ENCODE assay signal across 8 cellular contexts in the genomic region with DNA sequence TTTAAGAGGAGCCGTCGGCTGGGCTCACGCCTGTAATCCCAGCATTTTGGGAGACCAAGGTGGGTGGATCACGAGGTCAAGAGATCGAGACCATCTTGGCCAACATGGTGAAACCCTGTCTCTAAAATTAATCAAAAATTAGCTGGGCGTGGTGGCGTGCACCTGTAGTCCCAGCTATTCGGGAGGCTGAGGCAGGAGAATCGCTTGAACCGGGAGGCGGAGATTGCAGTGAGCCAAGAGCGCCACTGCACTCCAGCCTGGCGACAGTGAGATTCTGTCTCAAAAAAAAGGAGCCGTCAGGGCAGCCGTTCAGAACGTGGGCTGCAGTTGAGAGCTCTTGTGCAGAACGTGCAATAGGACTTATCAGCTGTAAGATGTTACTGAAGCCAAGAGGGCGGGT. TPM values are rescaled to one million over a fixed set of nuclear protein-coding genes. Genes with fewer than 3 reads are reported as not detected.
DNase-seq lines count a peak whose midpoint lies in the region; ATAC-seq and TF ChIP-seq lines count a peak whose summit lies in the region.
"Not testable (repeated sequence)": the region's sequence is repeated elsewhere in the genome, so short reads cannot be mapped to it uniquely, and the experiment has no call there.
"Had no signal": no experiment of that assay in that cellular context is flagged by ENCODE, and none has a peak within 500 bp of the region (broad histone marks: within the 10 kb centered on the region; RNA-seq: fewer than 3 reads in every experiment).

No MANE protein-coding gene starts in this region.

- H3K4me3 ChIP-seq in CD4-positive, alpha-beta memory T cell (ENCODE audit: low read length in 2 of 2), result not testable (repeated sequence)
- H3K4me3 ChIP-seq in NB4 (ENCODE audit: low read depth, low read length), result peak overlapping the region; percentile 82

- H3K4me1 ChIP-seq in CD4-positive, alpha-beta memory T cell (ENCODE audit: insufficient read depth, low read length), result peaks cover 39% of the 10 kb centered on the region

- peaks cover 21% of the 10 kb centered on the region for H3K36me3 ChIP-seq in CD4-positive, alpha-beta memory T cell (ENCODE audit: insufficient read depth, low read length)

- not testable (repeated sequence) for H3K27ac ChIP-seq in CD4-positive, alpha-beta memory T cell (ENCODE audit: low read depth, low read length)

- ATAC-seq in stimulated activated effector memory CD8-positive, alpha-beta T cell treated with anti-CD3 and anti-CD28 coated beads, Interleukin-12 subunit alpha, Interleukin-12 subunit beta, amount 100 ng/mL, for 72 hours, result not testable (repeated sequence)

- TF ChIP-seq POLR2A in NB4 (IDR thresholded peaks at IDR 0.05; ENCODE audit: extremely low read depth, insufficient read length), result not testable (repeated sequence)

- peaks cover 25 to 62% (median 37%) of the 10 kb centered on the region in 4 donors for H3K4me1 Mint-ChIP-seq in CD4-positive, alpha-beta memory T cell
- peaks cover 46% of the 10 kb centered on the region for H3K4me1 Mint-ChIP-seq in activated CD4-positive, alpha-beta memory T cell treated with anti-CD3 and anti-CD28 coated beads, Interleukin-2, amount 10 ng/mL, durations not matched to agents 7 days and 5 days
- H3K4me1 Mint-ChIP-seq in activated naive CD4-positive, alpha-beta T cell treated with anti-CD3 and anti-CD28 coated beads, Interleukin-2, amount 50 U/mL, for 24 hours, result peaks cover 36% of the 10 kb centered on the region
- peaks cover 36% of the 10 kb centered on the region for H3K4me1 Mint-ChIP-seq in stimulated activated effector memory CD8-positive, alpha-beta T cell treated with anti-CD3 and anti-CD28 coated beads, Interleukin-12 subunit alpha, Interleukin-12 subunit beta, amount 100 ng/mL, for 72 hours

- peaks cover 10 to 49% of the 10 kb centered on the region in 2 donors for H3K36me3 Mint-ChIP-seq in CD4-positive, alpha-beta memory T cell
- H3K36me3 Mint-ChIP-seq in activated CD4-positive, alpha-beta memory T cell treated with anti-CD3 and anti-CD28 coated beads, Interleukin-2, amount 10 ng/mL, durations not matched to agents 7 days and 5 days (ENCODE audit: low read depth), result peaks cover 66% of the 10 kb centered on the region
- H3K36me3 Mint-ChIP-seq in activated naive CD4-positive, alpha-beta T cell treated with anti-CD3 and anti-CD28 coated beads, Interleukin-2, amount 50 U/mL, for 24 hours, result not testable (repeated sequence)
- H3K36me3 Mint-ChIP-seq in stimulated activated effector memory CD8-positive, alpha-beta T cell treated with anti-CD3 and anti-CD28 coated beads, Interleukin-12 subunit alpha, Interleukin-12 subunit beta, amount 100 ng/mL, for 72 hours, result peaks cover 68% of the 10 kb centered on the region

- not testable (repeated sequence) for H3K27me3 ChIP-seq in CD4-positive, alpha-beta memory T cell (ENCODE audit: insufficient read depth, low read length)

- POLR2A ChIA-PET in CD4-positive, alpha-beta memory T cell (lab: Charles Lee; ENCODE audit: partially characterized antibody), result interaction anchor here (0.5 to 12.0 kb wide), 5 partner anchors 17 to 246 kb away, joined by 3 to 522 read pairs (median 3); partner anchors contain the start of genes C16orf54, MAZ, MVP and PAGR1
- POLR2A ChIA-PET in activated CD4-positive, alpha-beta memory T cell treated with anti-CD3 and anti-CD28 coated beads, Interleukin-2, amount 10 ng/mL, durations not matched to agents 7 days and 5 days (lab: Charles Lee), result interaction anchor here (1.6 to 13.0 kb wide), 3 partner anchors 11 to 26 kb away, joined by 4 to 260 read pairs (median 29); partner anchors contain the start of genes MAZ, MVP and PAGR1

- H3K9me3 ChIP-seq in CD4-positive, alpha-beta memory T cell (ENCODE audit: control insufficient read depth in 1 of 2, low read length in 2 of 2), result not testable (repeated sequence)

- TF ChIP-seq CTCF in NB4 (IDR thresholded peaks at IDR 0.05; ENCODE audit: low read depth, low read length), result not testable (repeated sequence)

- CTCF ChIA-PET in CD4-positive, alpha-beta memory T cell (lab: Charles Lee; ENCODE audit: partially characterized antibody), result interaction anchor here (0.8 to 7.5 kb wide), 4 partner anchors 10 to 93 kb away, joined by 3 to 53 read pairs (median 10); no protein-coding TSS in a partner anchor
- CTCF ChIA-PET in activated CD4-positive, alpha-beta memory T cell treated with anti-CD3 and anti-CD28 coated beads, Interleukin-2, amount 10 ng/mL, durations not matched to agents 7 days and 5 days (lab: Charles Lee), result interaction anchor here (0.6 to 0.9 kb wide), 2 partner anchors 8 to 263 kb away, joined by 3 to 4 read pairs; no protein-coding TSS in a partner anchor

- H3K4me3 Mint-ChIP-seq in CD4-positive, alpha-beta memory T cell, result peak overlapping the region in 3 of 8 donors; percentile 5 to 100 (median 99)
- H3K4me3 Mint-ChIP-seq in activated CD4-positive, alpha-beta memory T cell treated with anti-CD3 and anti-CD28 coated beads, Interleukin-2, amount 10 ng/mL, durations not matched to agents 7 days and 5 days, result peak overlapping the region; percentile 100
- peak overlapping the region; percentile 53 for H3K4me3 Mint-ChIP-seq in activated naive CD4-positive, alpha-beta T cell treated with anti-CD3 and anti-CD28 coated beads, Interleukin-2, amount 50 U/mL, for 24 hours
- peak overlapping the region; percentile 92 for H3K4me3 Mint-ChIP-seq in stimulated activated effector memory CD8-positive, alpha-beta T cell treated with anti-CD3 and anti-CD28 coated beads, Interleukin-12 subunit alpha, Interleukin-12 subunit beta, amount 100 ng/mL, for 72 hours

- H3K27me3 Mint-ChIP-seq in CD4-positive, alpha-beta memory T cell; activated CD4-positive, alpha-beta memory T cell treated with anti-CD3 and anti-CD28 coated beads, Interleukin-2, amount 10 ng/mL, durations not matched to agents 7 days and 5 days; activated naive CD4-positive, alpha-beta T cell treated with anti-CD3 and anti-CD28 coated beads, Interleukin-2, amount 50 U/mL, for 24 hours: not testable (repeated sequence)

- intact Hi-C loops in CD4-positive, alpha-beta memory T cell (cut with micrococcal nuclease); cardiac septum (cut with DNase I): not testable (repeated sequence)

- DNase-seq in CD4-positive, alpha-beta memory T cell; NB4 (ENCODE audit: low read depth); activated CD4-positive, alpha-beta memory T cell treated with anti-CD3 and anti-CD28 coated beads, Interleukin-2, amount 10 ng/mL, durations not matched to agents 7 days and 5 days; stimulated activated effector memory CD8-positive, alpha-beta T cell treated with anti-CD3 and anti-CD28 coated beads, Interleukin-12 subunit alpha, Interleukin-12 subunit beta, amount 100 ng/mL, for 72 hours (ENCODE audit: low spot score in 2 of 2): not testable (repeated sequence)
- peak; percentile 7 for DNase-seq in cardiac septum (ENCODE audit: low spot score)

- H3K9me3 Mint-ChIP-seq in CD4-positive, alpha-beta memory T cell; activated CD4-positive, alpha-beta memory T cell treated with anti-CD3 and anti-CD28 coated beads, Interleukin-2, amount 10 ng/mL, durations not matched to agents 7 days and 5 days; activated naive CD4-positive, alpha-beta T cell treated with anti-CD3 and anti-CD28 coated beads, Interleukin-2, amount 50 U/mL, for 24 hours; stimulated activated effector memory CD8-positive, alpha-beta T cell treated with anti-CD3 and anti-CD28 coated beads, Interleukin-12 subunit alpha, Interleukin-12 subunit beta, amount 100 ng/mL, for 72 hours: not testable (repeated sequence)

- H3K27ac Mint-ChIP-seq in CD4-positive, alpha-beta memory T cell, result peak overlapping the region in 5 of 7 donors; percentile 2 to 82 (median 73)
- not testable (repeated sequence) for H3K27ac Mint-ChIP-seq in activated CD4-positive, alpha-beta memory T cell treated with anti-CD3 and anti-CD28 coated beads, Interleukin-2, amount 10 ng/mL, durations not matched to agents 7 days and 5 days; activated naive CD4-positive, alpha-beta T cell treated with anti-CD3 and anti-CD28 coated beads, Interleukin-2, amount 50 U/mL, for 24 hours
- H3K27ac Mint-ChIP-seq in stimulated activated effector memory CD8-positive, alpha-beta T cell treated with anti-CD3 and anti-CD28 coated beads, Interleukin-12 subunit alpha, Interleukin-12 subunit beta, amount 100 ng/mL, for 72 hours, result peak overlapping the region; percentile 91

RNA-seq across cellular contexts. Expression of gene KIF22, which starts 2.6 kb away (rescaled TPM):
- total RNA-seq in CD4-positive, alpha-beta memory T cell, result 10 to 100 TPM; 89.4 to 98.6 TPM
- 10 to 100 TPM; 35.7 to 54.2 TPM for polyA plus RNA-seq in CD4-positive, alpha-beta memory T cell
- 100 to 1,000 TPM; 187 to 192 TPM for total RNA-seq in activated CD4-positive, alpha-beta memory T cell treated with anti-CD3 and anti-CD28 coated beads, Interleukin-2, amount 10 ng/mL, durations not matched to agents 7 days and 5 days
- 21.8 TPM for total RNA-seq in cardiac septum

RNA-seq across cellular contexts. Expression of gene MAZ, which starts 13.2 kb away (rescaled TPM):
- total RNA-seq in CD4-positive, alpha-beta memory T cell, result 100 to 1,000 TPM; 258 to 264 TPM
- polyA plus RNA-seq in CD4-positive, alpha-beta memory T cell, result 10 to 100 TPM; 40.3 to 69.1 TPM
- total RNA-seq in activated CD4-positive, alpha-beta memory T cell treated with anti-CD3 and anti-CD28 coated beads, Interleukin-2, amount 10 ng/mL, durations not matched to agents 7 days and 5 days, result 100 to 1,000 TPM; 365 to 376 TPM
- total RNA-seq in cardiac septum, result 72.4 TPM

RNA-seq across cellular contexts. Expression of gene ZG16, which starts 15.1 kb away (rescaled TPM):
- total RNA-seq in CD4-positive, alpha-beta memory T cell, result not detected
- polyA plus RNA-seq in CD4-positive, alpha-beta memory T cell, result not detected
- not detected for total RNA-seq in activated CD4-positive, alpha-beta memory T cell treated with anti-CD3 and anti-CD28 coated beads, Interleukin-2, amount 10 ng/mL, durations not matched to agents 7 days and 5 days
- not detected for total RNA-seq in cardiac septum
- total RNA-seq: Right ventricle myocardium inferior had no signal
- polyA plus RNA-seq: CD14-positive monocyte had no signal

RNA-seq across cellular contexts. Expression of gene PRRT2, which starts 18.8 kb away (rescaled TPM):
- total RNA-seq in CD4-positive, alpha-beta memory T cell, result 1 to 10 TPM; 6.3 to 6.9 TPM
- under 1 TPM; 0.20 to 0.37 TPM for polyA plus RNA-seq in CD4-positive, alpha-beta memory T cell
- total RNA-seq in activated CD4-positive, alpha-beta memory T cell treated with anti-CD3 and anti-CD28 coated beads, Interleukin-2, amount 10 ng/mL, durations not matched to agents 7 days and 5 days, result 1 to 10 TPM in 1 of 2 experiments, under 1 TPM in 1; 0.91 to 1.0 TPM
- 2.1 TPM for total RNA-seq in cardiac septum
- polyA plus RNA-seq: CD14-positive monocyte had no signal

RNA-seq across cellular contexts. Expression of gene PAGR1, which starts 22.8 kb away (rescaled TPM):
- 10 to 100 TPM; 43.7 to 44.9 TPM for total RNA-seq in CD4-positive, alpha-beta memory T cell
- 10 to 100 TPM; 46.0 to 51.1 TPM for polyA plus RNA-seq in CD4-positive, alpha-beta memory T cell
- 10 to 100 TPM; 26.6 to 28.4 TPM for total RNA-seq in activated CD4-positive, alpha-beta memory T cell treated with anti-CD3 and anti-CD28 coated beads, Interleukin-2, amount 10 ng/mL, durations not matched to agents 7 days and 5 days
- total RNA-seq in cardiac septum, result 15.6 TPM
